ENCODE assay signal across 8 cellular contexts in genomic region chr10:110209926-110210662, GRCh38. TPM values are rescaled to one million over a fixed set of nuclear protein-coding genes. Genes with fewer than 3 reads are reported as not detected.
DNase-seq lines count a peak whose midpoint lies in the region; ATAC-seq and TF ChIP-seq lines count a peak whose summit lies in the region.

No MANE protein-coding gene starts in this region.

- no peak for ATAC-seq in memory B cell (ENCODE audit: low read depth)
- peak; percentile 29 for ATAC-seq in stimulated activated naive CD8-positive, alpha-beta T cell treated with anti-CD3 and anti-CD28 coated beads, Interleukin-15, Interleukin-2, amounts not matched to agents 100 U/mL and 50 U/mL, for 24 hours
- ATAC-seq in GM18502 (IDR thresholded peaks at IDR 0.05; ENCODE audit: poor library complexity, unreplicated experiment), result no peak

- H3K9me3 Mint-ChIP-seq in memory B cell, result no peaks in the 10 kb centered on the region

- no peaks in the 10 kb centered on the region for H3K36me3 ChIP-seq in BE2C

- peak overlapping the region; percentile 90 for H3K4me3 Mint-ChIP-seq in memory B cell

- no peaks in the 10 kb centered on the region for H3K36me3 Mint-ChIP-seq in memory B cell

- H3K4me1 ChIP-seq in BE2C, result peaks cover 8% of the 10 kb centered on the region; the same call in 1 of the 2 replicates

- H3K27ac ChIP-seq in HL-60 (replicated peaks), result peak overlapping the region; percentile 97

- H3K27me3 Mint-ChIP-seq in memory B cell, result peaks cover 7% of the 10 kb centered on the region

- peak overlapping the region; percentile 82 for H3K27ac Mint-ChIP-seq in memory B cell

- DNase-seq in BE2C (no peak), HL-60 (ENCODE audit: low read depth in 1 of 2, low spot score in 1 of 2) (peak in 1 of 2 experiments; percentile 29), memory B cell (ENCODE audit: low spot score in 2 of 2) (peak in 1 of 2 donors; percentile 49), SW480 (ENCODE audit: low spot score) (no peak)
- DNase-seq in activated CD4-positive, CD25-positive, alpha-beta regulatory T cell treated with anti-CD3 and anti-CD28 coated beads, Interleukin-2, amount 50 U/mL, for 72 hours, result peak; percentile 54
- DNase-seq in effector CD8-positive, alpha-beta T cell (lab: John Stamatoyannopoulos, UW), result peak; percentile 39
- peak; percentile 71 for DNase-seq in stimulated activated naive CD8-positive, alpha-beta T cell treated with anti-CD3 and anti-CD28 coated beads, Interleukin-15, Interleukin-2, amounts not matched to agents 100 U/mL and 50 U/mL, for 24 hours

- H3K4me3 ChIP-seq in BE2C (ENCODE audit: low read depth, low read length) (peak overlapping the region; percentile 87), HL-60 (replicated peaks; ENCODE audit: insufficient read depth, low read length) (peak overlapping the region; percentile 64)

- H3K27me3 ChIP-seq in BE2C, result no peaks in the 10 kb centered on the region
- H3K27me3 ChIP-seq in HL-60 (ENCODE audit: insufficient read depth, poor library complexity, severe bottlenecking), result no peaks in the 10 kb centered on the region

- TF ChIP-seq CTCF in BE2C (IDR thresholded peaks at IDR 0.05; ENCODE audit: low read depth, low read length), result no peak
- no peak for TF ChIP-seq CTCF in HL-60 (IDR thresholded peaks at IDR 0.05; ENCODE audit: insufficient read depth, low read length)

- H3K9me3 ChIP-seq in BE2C, result no peaks in the 10 kb centered on the region

- peaks cover 43% of the 10 kb centered on the region for H3K4me1 Mint-ChIP-seq in memory B cell

RNA-seq across cellular contexts. Expression of gene MXI1, which starts 2.7 kb away (rescaled TPM):
- polyA plus RNA-seq in BE2C (2012; ENCODE audit: insufficient read depth, insufficient read length, low read depth), result 28.4 TPM

Comparison
In these comparisons a context has a peak if more than half of its experiments do, and no peak if none do; other contexts are left out.
1. DNase-seq: peak in activated CD4-positive, CD25-positive, alpha-beta regulatory T cell treated with anti-CD3 and anti-CD28 coated beads, Interleukin-2, amount 50 U/mL, for 72 hours (single experiment), effector CD8-positive, alpha-beta T cell (single experiment) and stimulated activated naive CD8-positive, alpha-beta T cell treated with anti-CD3 and anti-CD28 coated beads, Interleukin-15, Interleukin-2, amounts not matched to agents 100 U/mL and 50 U/mL, for 24 hours (single experiment); none in BE2C (single experiment) and SW480 (single experiment).